35 cellular contexts compared by ENCODE assay signal in genomic region chr12:116571089-116571488, GRCh38. TPM values are rescaled to one million over a fixed set of nuclear protein-coding genes. Genes with fewer than 3 reads are reported as not detected.
DNase-seq lines count a peak whose midpoint lies in the region; ATAC-seq, FAIRE-seq and TF ChIP-seq lines count a peak whose summit lies in the region.
"Had no signal": no experiment of that assay in that cellular context is flagged by ENCODE, and none has a peak within 500 bp of the region (broad histone marks: within the 10 kb centered on the region; RNA-seq: fewer than 3 reads in every experiment).

No MANE protein-coding gene starts in this region.

- H3K9me1 ChIP-seq in K562 (ENCODE audit: control insufficient read depth, insufficient read depth, low read length), result no peaks in the 10 kb centered on the region

- no peak overlapping the region for H3K9ac ChIP-seq in K562 (ENCODE audit: insufficient read depth in 1 of 2, low read depth in 2 of 2, low read length in 2 of 2)
- H3K9ac ChIP-seq: BLaER1; BLaER1 treated with 17β-estradiol and CSF1 and Interleukin-3, amounts not matched to agents 10 nM and 100 nM had no signal

- no TSS peak for BruUV-seq in K562 (replicated peaks; lab: Mats Ljungman, UMichigan)

- H3K4me2 ChIP-seq in K562 (ENCODE audit: insufficient read depth, low read length), result no peak overlapping the region
- H3K4me2 ChIP-seq: A549; BLaER1; BLaER1 treated with 17β-estradiol and CSF1 and Interleukin-3, amounts not matched to agents 10 nM and 100 nM had no signal

- no peak for FAIRE-seq in K562 (lab: Jason Lieb, UNC)
- FAIRE-seq: A204.1, A549, D721Med had no signal

- TF ChIP-seq CTCF in natural killer cell (IDR thresholded peaks at IDR 0.05) (no peak), HEK293 (tag by site-specific recombination; IDR thresholded peaks at IDR 0.05) (no peak), K562 (IDR thresholded peaks at IDR 0.05 in 2 of 3, conservative IDR thresholded peaks at IDR 0.05 in 1 of 3; ENCODE audit: insufficient read depth in 2 of 3, low read depth in 1 of 3, low read length in 3 of 3) (no peak), vagina (IDR thresholded peaks at IDR 0.05) (no peak)

- no peak overlapping the region for H3K4me3 ChIP-seq in HEK293 (ENCODE audit: low read depth, low read length)
- H3K4me3 ChIP-seq in K562, result no peak overlapping the region
- no peak overlapping the region for H3K4me3 ChIP-seq in vagina
- no peak overlapping the region for H3K4me3 ChIP-seq in SJCRH30
- H3K4me3 ChIP-seq: A549; BLaER1; BLaER1 treated with 17β-estradiol and CSF1 and Interleukin-3, amounts not matched to agents 10 nM and 100 nM had no signal

- TF ChIP-seq EP300 in K562 (IDR thresholded peaks at IDR 0.05; ENCODE audit: low read length), result no peak

- H2AFZ ChIP-seq in K562 (ENCODE audit: low read depth, low read length), result no peak overlapping the region

- H3K4me3 Mint-ChIP-seq in natural killer cell treated with Interleukin-12 subunit alpha and Interleukin-12 subunit beta and Interleukin-15 and Interleukin-18, amount 100 ng/mL, for 72 hours, result no peak overlapping the region
- H3K4me3 Mint-ChIP-seq in natural killer cell, result no peak overlapping the region
- H3K4me3 Mint-ChIP-seq: B cell; CD14-positive monocyte; CD4-positive, alpha-beta memory T cell; CD4-positive, alpha-beta T cell; CD4-positive, CD25-positive, alpha-beta regulatory T cell; CD8-positive, alpha-beta T cell had no signal

- in situ Hi-C loops in K562 (cut with MboI), result no loop called here

- no peak overlapping the region for H3K27ac Mint-ChIP-seq in natural killer cell treated with Interleukin-12 subunit alpha and Interleukin-12 subunit beta and Interleukin-15 and Interleukin-18, amount 100 ng/mL, for 72 hours
- no peak overlapping the region for H3K27ac Mint-ChIP-seq in natural killer cell
- H3K27ac Mint-ChIP-seq: B cell; CD14-positive monocyte; CD4-positive, alpha-beta memory T cell; CD4-positive, alpha-beta T cell; CD8-positive, alpha-beta memory T cell; CD8-positive, alpha-beta T cell had no signal

- no peaks in the 10 kb centered on the region for H3K4me1 Mint-ChIP-seq in natural killer cell treated with Interleukin-12 subunit alpha and Interleukin-12 subunit beta and Interleukin-15 and Interleukin-18, amount 100 ng/mL, for 72 hours (ENCODE audit: low read depth in 2 of 2)
- no peaks in the 10 kb centered on the region for H3K4me1 Mint-ChIP-seq in natural killer cell
- H3K4me1 Mint-ChIP-seq: CD14-positive monocyte; CD4-positive, alpha-beta memory T cell; CD8-positive, alpha-beta memory T cell had no signal

- 85% methylated on average over 2 of the region's 2 CpGs for WGBS in K562 (ENCODE audit: insufficient coverage, low coverage, missing lambda C conversion rate)

- H3K27me3 ChIP-seq in K562 (ENCODE audit: control insufficient read depth in 2 of 2, insufficient read depth in 2 of 2, low read length in 2 of 2) (no peaks in the 10 kb centered on the region), vagina (no peaks in the 10 kb centered on the region), SJCRH30 (no peaks in the 10 kb centered on the region)
- H3K27me3 ChIP-seq: BE2C; BLaER1; BLaER1 treated with 17β-estradiol and CSF1 and Interleukin-3, amounts not matched to agents 10 nM and 100 nM had no signal

- H3K36me3 Mint-ChIP-seq in natural killer cell treated with Interleukin-12 subunit alpha and Interleukin-12 subunit beta and Interleukin-15 and Interleukin-18, amount 100 ng/mL, for 72 hours, result no peaks in the 10 kb centered on the region
- no peaks in the 10 kb centered on the region for H3K36me3 Mint-ChIP-seq in natural killer cell
- H3K36me3 Mint-ChIP-seq: CD14-positive monocyte; CD4-positive, alpha-beta memory T cell; CD4-positive, CD25-positive, alpha-beta regulatory T cell; CD8-positive, alpha-beta T cell had no signal

- POLR2A ChIA-PET in HEK293 (lab: Yijun Ruan, JAX) (no interaction called here), K562 (lab: Yijun Ruan, JAX) (no interaction called here)

- H3K27ac ChIP-seq in HEK293 (ENCODE audit: extremely low read depth, low read depth, low read length), result no peak overlapping the region
- no peak overlapping the region for H3K27ac ChIP-seq in K562 (ENCODE audit: extremely low read depth, low read depth, low read length)
- H3K27ac ChIP-seq in vagina, result no peak overlapping the region
- no peak overlapping the region for H3K27ac ChIP-seq in SJCRH30
- H3K27ac ChIP-seq: 22Rv1; A549; BLaER1; BLaER1 treated with 17β-estradiol and CSF1 and Interleukin-3, amounts not matched to agents 10 nM and 100 nM; C4-2B had no signal

- intact Hi-C loops in natural killer cell (cut with micrococcal nuclease), result no loop called here
- intact Hi-C loops in K562 (cut with micrococcal nuclease), result no loop called here
- intact Hi-C loops in vagina (cut with DNase I), result no loop called here

- no peaks in the 10 kb centered on the region for H3K9me3 Mint-ChIP-seq in natural killer cell treated with Interleukin-12 subunit alpha and Interleukin-12 subunit beta and Interleukin-15 and Interleukin-18, amount 100 ng/mL, for 72 hours
- no peaks in the 10 kb centered on the region for H3K9me3 Mint-ChIP-seq in natural killer cell
- H3K9me3 Mint-ChIP-seq: CD4-positive, alpha-beta T cell; CD8-positive, alpha-beta memory T cell had no signal

- no peaks in the 10 kb centered on the region for H3K36me3 ChIP-seq in HEK293 (ENCODE audit: control insufficient read depth in 2 of 2, insufficient read depth in 1 of 2, low read length in 2 of 2)
- H3K36me3 ChIP-seq in K562 (ENCODE audit: control insufficient read depth, insufficient read depth, low read length), result no peaks in the 10 kb centered on the region
- H3K36me3 ChIP-seq in vagina, result no peaks in the 10 kb centered on the region
- no peaks in the 10 kb centered on the region for H3K36me3 ChIP-seq in SJCRH30
- H3K36me3 ChIP-seq: BE2C; BLaER1; BLaER1 treated with 17β-estradiol and CSF1 and Interleukin-3, amounts not matched to agents 10 nM and 100 nM had no signal

- H4K20me1 ChIP-seq in K562 (replicated peaks; ENCODE audit: control insufficient read depth, insufficient read depth, low read length), result no peaks in the 10 kb centered on the region
- H4K20me1 ChIP-seq: BLaER1; BLaER1 treated with 17β-estradiol and CSF1 and Interleukin-3, amounts not matched to agents 10 nM and 100 nM had no signal

- H3K9me3 ChIP-seq in HEK293 (ENCODE audit: control insufficient read depth, insufficient read depth, low read depth, low read length) (no peaks in the 10 kb centered on the region), K562 (replicated peaks; ENCODE audit: control insufficient read depth, insufficient read depth, low read depth, low read length) (no peaks in the 10 kb centered on the region; the same call in 1 of the 2 replicates), vagina (no peaks in the 10 kb centered on the region), SJCRH30 (replicated peaks) (no peaks in the 10 kb centered on the region)
- H3K9me3 ChIP-seq: A549, BE2C, Caco-2 had no signal

- TF ChIP-seq RAD21 in K562 (CRISPR knock-in tag; conservative IDR thresholded peaks at IDR 0.05 in 1 of 2, IDR thresholded peaks at IDR 0.05 in 1 of 2), result no peak

- CTCF ChIA-PET in HEK293 (lab: Yijun Ruan, JAX) (no interaction called here), K562 (lab: Yijun Ruan, JAX; ENCODE audit: low intra/inter-chr PET ratio) (no interaction called here)

- no peak for ATAC-seq in natural killer cell treated with Interleukin-12 subunit alpha and Interleukin-12 subunit beta and Interleukin-15 and Interleukin-18, amount 100 ng/mL, for 72 hours
- ATAC-seq in natural killer cell, result no peak
- ATAC-seq in K562, result no peak
- ATAC-seq: A549; CD8-positive, alpha-beta T cell had no signal

- peaks cover 2 to 6% of the 10 kb centered on the region in 2 donors for H3K27me3 Mint-ChIP-seq in natural killer cell treated with Interleukin-12 subunit alpha and Interleukin-12 subunit beta and Interleukin-15 and Interleukin-18, amount 100 ng/mL, for 72 hours
- peaks cover 3% of the 10 kb centered on the region in 2 donors for H3K27me3 Mint-ChIP-seq in natural killer cell (ENCODE audit: low read depth in 2 of 2)
- H3K27me3 Mint-ChIP-seq: B cell; CD4-positive, alpha-beta memory T cell; CD4-positive, alpha-beta T cell had no signal

- DNase-seq in natural killer cell treated with Interleukin-12 subunit alpha and Interleukin-12 subunit beta and Interleukin-15 and Interleukin-18, amount 100 ng/mL, for 72 hours (ENCODE audit: low spot score), result peak; percentile 28
- no peak for DNase-seq in natural killer cell
- DNase-seq in K562 (ENCODE audit: extremely low read depth in 1 of 4, low spot score in 3 of 4), result no peak
- DNase-seq in vagina (ENCODE audit: extremely low spot score in 2 of 2), result no peak
- no peak for DNase-seq in SJCRH30
- DNase-seq: 8988T; ACHN; AML-193; BE2C; C1 segment of cervical spinal cord; Caco-2; Calu3; CD4-positive, alpha-beta memory T cell; CD4-positive, alpha-beta T cell; CD4-positive, CD25-positive, alpha-beta regulatory T cell; CD8-positive, alpha-beta memory T cell; CD8-positive, alpha-beta T cell; COR-L47; DMS 273 treated with DMSO at 0.1 percent for 48 hours; DMS153; DMS53; DMS79; DMS79 treated with DMSO at 0.1 percent for 48 hours; DND-41; EL had no signal

- no peaks in the 10 kb centered on the region for H3K4me1 ChIP-seq in HEK293 (ENCODE audit: control insufficient read depth, insufficient read depth, low read length)
- H3K4me1 ChIP-seq in K562 (replicated peaks in 1 of 2; ENCODE audit: control insufficient read depth in 2 of 2, insufficient read depth in 2 of 2, low read length in 2 of 2), result peaks cover 0 to 3% of the 10 kb centered on the region in 2 experiments; a peak in 1 of 5 replicates
- no peaks in the 10 kb centered on the region for H3K4me1 ChIP-seq in vagina
- H3K4me1 ChIP-seq in SJCRH30, result no peaks in the 10 kb centered on the region
- H3K4me1 ChIP-seq: A549; BE2C; BLaER1; BLaER1 treated with 17β-estradiol and CSF1 and Interleukin-3, amounts not matched to agents 10 nM and 100 nM; Caco-2 had no signal

- TF ChIP-seq POLR2A in K562 (conservative IDR thresholded peaks at IDR 0.05) (no peak), vagina (IDR thresholded peaks at IDR 0.05) (no peak)

- no peaks in the 10 kb centered on the region for H3K79me2 ChIP-seq in K562 (ENCODE audit: control insufficient read depth, insufficient read depth, low read length)

RNA-seq across cellular contexts. Expression of gene MAP1LC3B2, which starts 11.9 kb away (rescaled TPM):
- total RNA-seq in natural killer cell treated with Interleukin-12 subunit alpha and Interleukin-12 subunit beta and Interleukin-15 and Interleukin-18, amount 100 ng/mL, for 72 hours, result 1 to 10 TPM; 1.2 to 2.8 TPM
- total RNA-seq in natural killer cell (1 to 10 TPM; 1.5 to 3.7 (median 3.3) TPM), K562 (2014; rRNA removed) (not detected in 2 replicates), K562 (2014; rRNA removed; fragmentation: Illumina TruSeq; extraction: Trizol) (0.76 and 0.96 TPM in 2 replicates), K562 (2015; rRNA removed; fragmentation: Illumina TruSeq; extraction: Trizol) (0.53 TPM in 1 of 2 replicates, not detected in the other), K562 (2021) (1.7 and 2.0 TPM in 2 replicates), vagina (not detected)
- total RNA-seq in K562 (2011; cell fraction: chromatin; rRNA removed; ENCODE audit: low replicate concordance), result 2.1 and 3.8 TPM in 2 replicates
- total RNA-seq in K562 (2011; cell fraction: nucleolus; rRNA removed), result 1.3 and 1.7 TPM in 2 replicates
- total RNA-seq in K562 (2011; cell fraction: nucleoplasm; rRNA removed), result 2.2 and 4.4 TPM in 2 replicates
- polyA plus RNA-seq in K562 (2011; rRNA removed) (2.8 and 4.0 TPM in 2 replicates), K562 (2014; fragmentation: Illumina TruSeq; extraction: Trizol) (0.80 and 1.5 TPM in 2 replicates), K562 (2014; fragmentation: Nextera tagmentation; extraction: Ambion mirVana) (under 1 TPM; 0.55 to 0.63 TPM), K562 (2014; rRNA removed) (0.53 and 1.4 TPM in 2 replicates)
- polyA plus RNA-seq in K562 (2011; cell fraction: cytosol; rRNA removed), result 0.18 and 0.71 TPM in 2 replicates
- polyA plus RNA-seq in K562 (2011; cell fraction: nucleus; rRNA removed), result 2.7 and 4.3 TPM in 2 replicates
- 2.8 and 6.9 TPM in 2 replicates for polyA plus RNA-seq in K562 (2012)
- 1.8 and 2.2 TPM in 2 replicates for polyA minus RNA-seq in K562 (2011; rRNA and poly(A)+ RNA removed)
- polyA minus RNA-seq in K562 (2011; cell fraction: cytosol; rRNA and poly(A)+ RNA removed), result not detected in 2 replicates
- not detected in 2 replicates for polyA minus RNA-seq in K562 (2011; cell fraction: nucleus; rRNA and poly(A)+ RNA removed)
- total RNA-seq in SJCRH30 (2014; rRNA removed; shearing (Covaris generic)), result not detected in 2 replicates
- total RNA-seq: Caco-2 had no signal
